ENCODE assay signal across 1 cellular context in the genomic region with DNA sequence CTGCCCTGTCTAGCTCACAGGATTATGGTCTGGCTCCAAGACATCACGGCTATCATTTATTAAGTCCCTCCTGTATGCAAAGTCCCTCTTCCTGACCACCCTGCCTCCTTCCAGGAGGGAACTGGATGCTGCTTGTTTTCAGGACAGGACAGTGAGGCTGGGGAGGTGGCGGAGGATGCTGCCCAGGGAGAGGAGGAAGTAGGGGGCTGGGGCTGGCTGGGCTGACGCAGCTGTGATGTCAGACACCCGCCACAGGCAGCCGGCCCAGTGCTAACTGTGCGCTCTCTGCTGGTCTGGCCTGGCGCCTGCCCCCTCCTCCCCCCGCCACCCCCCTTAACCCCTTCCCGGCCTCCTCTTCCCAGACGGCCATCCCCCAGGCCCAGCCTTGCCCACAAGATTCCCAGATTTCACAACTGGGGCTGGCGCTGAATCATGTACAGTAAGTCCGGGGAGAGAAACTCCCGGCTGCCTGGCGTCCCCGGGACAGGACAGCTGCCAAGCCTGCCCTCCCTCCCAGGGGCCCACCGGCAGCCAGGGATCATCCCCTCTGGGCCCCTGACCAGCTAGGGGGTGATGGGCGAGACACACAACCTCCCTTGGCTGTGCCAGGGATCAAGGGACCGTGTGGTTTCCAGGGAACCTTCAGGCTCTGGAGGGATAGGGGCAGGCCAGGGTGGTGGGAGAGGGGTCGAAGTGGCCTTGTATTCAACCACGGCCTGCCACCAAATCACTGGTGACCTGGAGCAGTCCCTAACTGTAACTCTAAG.
A peak's percentile ranks its signal among the peaks of the same experiment; 100 is the strongest.
TF ChIP-seq lines count a peak whose summit lies in the region.

No MANE protein-coding gene starts in this region.

TF ChIP-seq in H1, 55 proteins besides CTCF, POLR2A, EP300 and RAD21:
- no peak for TF ChIP-seq SP4 (IDR thresholded peaks at IDR 0.05; ENCODE audit: low read length)
- peak; percentile 89 for TF ChIP-seq CREB1 (IDR thresholded peaks at IDR 0.05)
- TF ChIP-seq, protein P1, sequence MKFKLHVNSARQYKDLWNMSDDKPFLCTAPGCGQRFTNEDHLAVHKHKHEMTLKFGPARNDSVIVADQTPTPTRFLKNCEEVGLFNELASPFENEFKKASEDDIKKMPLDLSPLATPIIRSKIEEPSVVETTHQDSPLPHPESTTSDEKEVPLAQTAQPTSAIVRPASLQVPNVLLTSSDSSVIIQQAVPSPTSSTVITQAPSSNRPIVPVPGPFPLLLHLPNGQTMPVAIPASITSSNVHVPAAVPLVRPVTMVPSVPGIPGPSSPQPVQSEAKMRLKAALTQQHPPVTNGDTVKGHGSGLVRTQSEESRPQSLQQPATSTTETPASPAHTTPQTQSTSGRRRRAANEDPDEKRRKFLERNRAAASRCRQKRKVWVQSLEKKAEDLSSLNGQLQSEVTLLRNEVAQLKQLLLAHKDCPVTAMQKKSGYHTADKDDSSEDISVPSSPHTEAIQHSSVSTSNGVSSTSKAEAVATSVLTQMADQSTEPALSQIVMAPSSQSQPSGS (IDR thresholded peaks at IDR 0.05; ENCODE audit: low read length) = no peak
- TF ChIP-seq ASH2L (IDR thresholded peaks at IDR 0.05; ENCODE audit: low read length) = peak; percentile 33
- no peak for TF ChIP-seq HDAC6 (IDR thresholded peaks at IDR 0.05; ENCODE audit: low read depth, low read length)
- TF ChIP-seq SP1 (IDR thresholded peaks at IDR 0.05; ENCODE audit: low read depth, low read length) = no peak
- no peak for TF ChIP-seq TAF1 (IDR thresholded peaks at IDR 0.05; ENCODE audit: low read depth, low read length)
- no peak for TF ChIP-seq FOSL1 (IDR thresholded peaks at IDR 0.05; ENCODE audit: insufficient read depth, low read depth, low read length)
- TF ChIP-seq RBBP5 (IDR thresholded peaks at IDR 0.05; ENCODE audit: borderline replicate concordance, low read depth, low read length) = no peak
- TF ChIP-seq SAP30 (IDR thresholded peaks at IDR 0.05; ENCODE audit: insufficient read depth, insufficient replicate concordance, low read length) = no peak
